Comparison of ENCODE assay signal across 1 cellular context in genomic region chr17:5486206-5487124, GRCh38.
TF ChIP-seq lines count a peak whose summit lies in the region.

A gene with protein sequence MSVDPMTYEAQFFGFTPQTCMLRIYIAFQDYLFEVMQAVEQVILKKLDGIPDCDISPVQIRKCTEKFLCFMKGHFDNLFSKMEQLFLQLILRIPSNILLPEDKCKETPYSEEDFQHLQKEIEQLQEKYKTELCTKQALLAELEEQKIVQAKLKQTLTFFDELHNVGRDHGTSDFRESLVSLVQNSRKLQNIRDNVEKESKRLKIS (plus strand): TSS chr17:5486566. CDS start chr17:5488863, 2,297 bp downstream.

TF ChIP-seq in HepG2, 621 proteins besides CTCF, POLR2A, EP300 and RAD21 (continued from another document and continues in another):
- TF ChIP-seq, protein P1, sequence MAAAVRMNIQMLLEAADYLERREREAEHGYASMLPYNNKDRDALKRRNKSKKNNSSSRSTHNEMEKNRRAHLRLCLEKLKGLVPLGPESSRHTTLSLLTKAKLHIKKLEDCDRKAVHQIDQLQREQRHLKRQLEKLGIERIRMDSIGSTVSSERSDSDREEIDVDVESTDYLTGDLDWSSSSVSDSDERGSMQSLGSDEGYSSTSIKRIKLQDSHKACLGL (CRISPR knock-in tag; IDR thresholded peaks at IDR 0.05): peak; percentile 85; the same call in 1 of the 2 replicates
- no peak for TF ChIP-seq ZBTB46 (CRISPR knock-in tag; IDR thresholded peaks at IDR 0.05; ENCODE audit: borderline replicate concordance)
- no peak; the same call in 1 of the 2 replicates for TF ChIP-seq NFKBIZ (CRISPR knock-in tag; IDR thresholded peaks at IDR 0.05)
- no peak for TF ChIP-seq ZNF3 (CRISPR knock-in tag; IDR thresholded peaks at IDR 0.05)
- peak; percentile 73 for TF ChIP-seq TAF15 (IDR thresholded peaks at IDR 0.05; ENCODE audit: low read depth, low read length, poor library complexity, severe bottlenecking)
- no peak for TF ChIP-seq DNMT1 (CRISPR knock-in tag; IDR thresholded peaks at IDR 0.05)
- TF ChIP-seq ZNF251 (CRISPR knock-in tag; IDR thresholded peaks at IDR 0.05): no peak
- no peak for TF ChIP-seq MLX (CRISPR knock-in tag; IDR thresholded peaks at IDR 0.05)
- no peak for TF ChIP-seq ZNF530 (CRISPR knock-in tag; IDR thresholded peaks at IDR 0.05; ENCODE audit: low read depth)
- TF ChIP-seq ZSCAN29 (CRISPR knock-in tag; conservative IDR thresholded peaks at IDR 0.05): 0 out of 2 replicates have a peak, but pooled peaks have one; percentile 71
- no peak for TF ChIP-seq ZFYVE20 (CRISPR knock-in tag; IDR thresholded peaks at IDR 0.05; ENCODE audit: borderline replicate concordance, low read depth)
- peak; percentile 86; the same call in 1 of the 2 replicates for TF ChIP-seq ZNF30 (CRISPR knock-in tag; IDR thresholded peaks at IDR 0.05)
- TF ChIP-seq ARHGAP35 (CRISPR knock-in tag; IDR thresholded peaks at IDR 0.05; ENCODE audit: borderline replicate concordance): peak; percentile 78; the same call in 1 of the 2 replicates
- peak; percentile 78 for TF ChIP-seq IKZF5 (CRISPR knock-in tag; IDR thresholded peaks at IDR 0.05)
- TF ChIP-seq YEATS4 (CRISPR knock-in tag; IDR thresholded peaks at IDR 0.05; ENCODE audit: borderline replicate concordance): peak; percentile 88
- no peak for TF ChIP-seq USF2 (IDR thresholded peaks at IDR 0.05; ENCODE audit: low read depth, low read length)
- no peak; the same call in 1 of the 2 replicates for TF ChIP-seq USF2 (CRISPR knock-in tag; IDR thresholded peaks at IDR 0.05; ENCODE audit: borderline replicate concordance)
- TF ChIP-seq PAF1 (CRISPR knock-in tag; IDR thresholded peaks at IDR 0.05): no peak
- no peak for TF ChIP-seq ADNP (CRISPR knock-in tag; IDR thresholded peaks at IDR 0.05)
- no peak for TF ChIP-seq IRF1 (CRISPR knock-in tag; IDR thresholded peaks at IDR 0.05; ENCODE audit: low read depth)
- TF ChIP-seq NONO (IDR thresholded peaks at IDR 0.05): no peak
- TF ChIP-seq NONO (CRISPR knock-in tag; conservative IDR thresholded peaks at IDR 0.05): peak; percentile 83
- TF ChIP-seq NCOR1 (IDR thresholded peaks at IDR 0.05; ENCODE audit: borderline replicate concordance, low read length): peak; percentile 9; the same call in 1 of the 2 replicates
- no peak for TF ChIP-seq NBN (conservative IDR thresholded peaks at IDR 0.05)
- TF ChIP-seq CBX5 (CRISPR knock-in tag; IDR thresholded peaks at IDR 0.05; ENCODE audit: borderline replicate concordance): peak; percentile 67; the same call in 1 of the 2 replicates
- 0 out of 2 replicates have a peak, but pooled peaks have one; percentile 21 for TF ChIP-seq ZNF7 (CRISPR knock-in tag; IDR thresholded peaks at IDR 0.05)
- peak; percentile 97 for TF ChIP-seq HMGXB3 (CRISPR knock-in tag; IDR thresholded peaks at IDR 0.05; ENCODE audit: borderline replicate concordance)
- no peak for TF ChIP-seq ZNF496 (CRISPR knock-in tag; IDR thresholded peaks at IDR 0.05; ENCODE audit: insufficient replicate concordance)
- no peak for TF ChIP-seq ZBTB21 (CRISPR knock-in tag; IDR thresholded peaks at IDR 0.05)
- TF ChIP-seq ZNF460 (CRISPR knock-in tag; IDR thresholded peaks at IDR 0.05; ENCODE audit: borderline replicate concordance): no peak; the same call in 1 of the 2 replicates
- no peak; the same call in 1 of the 2 replicates for TF ChIP-seq ELF4 (CRISPR knock-in tag; IDR thresholded peaks at IDR 0.05; ENCODE audit: borderline replicate concordance)
- TF ChIP-seq, protein P2, sequence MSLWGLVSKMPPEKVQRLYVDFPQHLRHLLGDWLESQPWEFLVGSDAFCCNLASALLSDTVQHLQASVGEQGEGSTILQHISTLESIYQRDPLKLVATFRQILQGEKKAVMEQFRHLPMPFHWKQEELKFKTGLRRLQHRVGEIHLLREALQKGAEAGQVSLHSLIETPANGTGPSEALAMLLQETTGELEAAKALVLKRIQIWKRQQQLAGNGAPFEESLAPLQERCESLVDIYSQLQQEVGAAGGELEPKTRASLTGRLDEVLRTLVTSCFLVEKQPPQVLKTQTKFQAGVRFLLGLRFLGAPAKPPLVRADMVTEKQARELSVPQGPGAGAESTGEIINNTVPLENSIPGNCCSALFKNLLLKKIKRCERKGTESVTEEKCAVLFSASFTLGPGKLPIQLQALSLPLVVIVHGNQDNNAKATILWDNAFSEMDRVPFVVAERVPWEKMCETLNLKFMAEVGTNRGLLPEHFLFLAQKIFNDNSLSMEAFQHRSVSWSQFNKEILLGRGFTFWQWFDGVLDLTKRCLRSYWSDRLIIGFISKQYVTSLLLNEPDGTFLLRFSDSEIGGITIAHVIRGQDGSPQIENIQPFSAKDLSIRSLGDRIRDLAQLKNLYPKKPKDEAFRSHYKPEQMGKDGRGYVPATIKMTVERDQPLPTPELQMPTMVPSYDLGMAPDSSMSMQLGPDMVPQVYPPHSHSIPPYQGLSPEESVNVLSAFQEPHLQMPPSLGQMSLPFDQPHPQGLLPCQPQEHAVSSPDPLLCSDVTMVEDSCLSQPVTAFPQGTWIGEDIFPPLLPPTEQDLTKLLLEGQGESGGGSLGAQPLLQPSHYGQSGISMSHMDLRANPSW (CRISPR knock-in tag; IDR thresholded peaks at IDR 0.05; ENCODE audit: borderline replicate concordance): no peak
- 0 out of 2 replicates have a peak, but pooled peaks have one; percentile 51 for TF ChIP-seq PCBP1 (IDR thresholded peaks at IDR 0.05; ENCODE audit: borderline replicate concordance, low read depth, low read length)
- TF ChIP-seq, protein P3, sequence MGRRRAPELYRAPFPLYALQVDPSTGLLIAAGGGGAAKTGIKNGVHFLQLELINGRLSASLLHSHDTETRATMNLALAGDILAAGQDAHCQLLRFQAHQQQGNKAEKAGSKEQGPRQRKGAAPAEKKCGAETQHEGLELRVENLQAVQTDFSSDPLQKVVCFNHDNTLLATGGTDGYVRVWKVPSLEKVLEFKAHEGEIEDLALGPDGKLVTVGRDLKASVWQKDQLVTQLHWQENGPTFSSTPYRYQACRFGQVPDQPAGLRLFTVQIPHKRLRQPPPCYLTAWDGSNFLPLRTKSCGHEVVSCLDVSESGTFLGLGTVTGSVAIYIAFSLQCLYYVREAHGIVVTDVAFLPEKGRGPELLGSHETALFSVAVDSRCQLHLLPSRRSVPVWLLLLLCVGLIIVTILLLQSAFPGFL (CRISPR knock-in tag; IDR thresholded peaks at IDR 0.05): no peak
- peak; percentile 92 for TF ChIP-seq ATF1 (CRISPR knock-in tag; IDR thresholded peaks at IDR 0.05)
- TF ChIP-seq NFE2L1 (CRISPR knock-in tag; IDR thresholded peaks at IDR 0.05; ENCODE audit: borderline replicate concordance): no peak
- no peak for TF ChIP-seq ZNF558 (CRISPR knock-in tag; IDR thresholded peaks at IDR 0.05; ENCODE audit: borderline replicate concordance)
- no peak for TF ChIP-seq SCMH1 (CRISPR knock-in tag; IDR thresholded peaks at IDR 0.05; ENCODE audit: borderline replicate concordance)
- peak; percentile 72; the same call in 1 of the 2 replicates for TF ChIP-seq GPN1 (CRISPR knock-in tag; IDR thresholded peaks at IDR 0.05; ENCODE audit: borderline replicate concordance)
- peak; percentile 73; the same call in 1 of the 2 replicates for TF ChIP-seq ZNF614 (CRISPR knock-in tag; IDR thresholded peaks at IDR 0.05; ENCODE audit: borderline replicate concordance)
- 0 out of 2 replicates have a peak, but pooled peaks have one; percentile 3 for TF ChIP-seq STAG1 (CRISPR knock-in tag; IDR thresholded peaks at IDR 0.05)
- TF ChIP-seq, protein P4, sequence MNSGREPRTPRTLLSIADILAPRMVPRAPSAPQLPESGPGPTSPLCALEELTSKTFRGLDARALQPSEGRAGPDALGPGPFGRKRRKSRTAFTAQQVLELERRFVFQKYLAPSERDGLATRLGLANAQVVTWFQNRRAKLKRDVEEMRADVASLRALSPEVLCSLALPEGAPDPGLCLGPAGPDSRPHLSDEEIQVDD (CRISPR knock-in tag; IDR thresholded peaks at IDR 0.05; ENCODE audit: borderline replicate concordance): peak; percentile 50; the same call in 1 of the 2 replicates
- no peak for TF ChIP-seq SOX5 (CRISPR knock-in tag; IDR thresholded peaks at IDR 0.05; ENCODE audit: borderline replicate concordance)
- peak; percentile 59; the same call in 1 of the 2 replicates for TF ChIP-seq ZNF232 (CRISPR knock-in tag; IDR thresholded peaks at IDR 0.05; ENCODE audit: borderline replicate concordance)
- TF ChIP-seq ZNF773 (CRISPR knock-in tag; IDR thresholded peaks at IDR 0.05; ENCODE audit: borderline replicate concordance): no peak
- TF ChIP-seq ZNF180 (CRISPR knock-in tag; IDR thresholded peaks at IDR 0.05; ENCODE audit: borderline replicate concordance, low read depth): no peak
- TF ChIP-seq SNAI1 (CRISPR knock-in tag; IDR thresholded peaks at IDR 0.05; ENCODE audit: borderline replicate concordance): no peak
